ENCODE assay signal across 8 cellular contexts in the genomic region with DNA sequence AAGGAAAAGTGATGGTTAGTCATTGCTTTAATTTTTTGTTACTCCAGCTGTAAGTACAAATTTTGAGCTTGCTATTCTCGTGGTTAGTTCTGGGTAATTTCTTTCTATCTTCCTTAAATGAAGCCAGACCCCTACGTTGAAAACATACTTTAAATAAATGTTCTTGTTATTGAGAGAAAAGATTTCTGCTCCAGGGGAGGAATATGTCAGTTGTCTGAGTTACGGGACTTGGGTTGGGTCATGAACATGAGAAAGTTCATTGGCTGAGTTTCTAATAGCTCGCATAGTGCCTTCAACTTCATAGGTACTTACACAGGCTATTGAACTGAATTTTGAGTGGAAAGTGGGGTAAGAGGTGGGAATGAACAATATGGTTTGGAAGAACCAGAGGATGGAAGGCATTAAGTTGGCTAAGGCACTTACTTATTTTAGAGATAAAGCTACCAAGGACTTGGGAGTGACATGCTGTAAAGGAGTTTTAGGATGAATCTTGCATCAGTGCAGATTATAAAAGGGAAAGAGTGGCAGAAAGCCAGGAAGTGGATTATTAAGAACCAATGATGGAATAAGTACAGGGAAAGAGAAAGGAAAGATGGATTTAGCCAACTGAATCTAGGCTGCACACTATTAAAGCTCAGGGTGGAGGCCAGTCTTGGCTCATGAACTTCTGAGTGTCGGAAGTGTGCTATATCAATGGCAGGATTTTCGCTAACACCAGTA. TPM values are rescaled to one million over a fixed set of nuclear protein-coding genes. Genes with fewer than 3 reads are reported as not detected.
A peak's percentile ranks its signal among the peaks of the same experiment; 100 is the strongest.
DNase-seq lines count a peak whose midpoint lies in the region; ATAC-seq and TF ChIP-seq lines count a peak whose summit lies in the region.

No MANE protein-coding gene starts in this region.

- H3K27ac Mint-ChIP-seq in activated CD4-positive, alpha-beta T cell treated with anti-CD3 and anti-CD28 coated beads for 36 hours = peak overlapping the region; percentile 98
- H3K27ac Mint-ChIP-seq in activated CD4-positive, alpha-beta memory T cell treated with anti-CD3 and anti-CD28 coated beads for 36 hours = peak overlapping the region; percentile 99
- peak overlapping the region; percentile 99 for H3K27ac Mint-ChIP-seq in stimulated activated effector memory CD8-positive, alpha-beta T cell treated with anti-CD3 and anti-CD28 coated beads, Interleukin-12 subunit alpha, Interleukin-12 subunit beta, amount 100 ng/mL, for 72 hours

- no peaks in the 10 kb centered on the region for H3K27me3 Mint-ChIP-seq in activated CD4-positive, alpha-beta T cell treated with anti-CD3 and anti-CD28 coated beads for 36 hours
- peaks cover 2% of the 10 kb centered on the region for H3K27me3 Mint-ChIP-seq in activated CD4-positive, alpha-beta memory T cell treated with anti-CD3 and anti-CD28 coated beads for 36 hours

- peaks cover 43% of the 10 kb centered on the region for H3K4me1 Mint-ChIP-seq in activated CD4-positive, alpha-beta T cell treated with anti-CD3 and anti-CD28 coated beads for 36 hours
- peaks cover 50% of the 10 kb centered on the region for H3K4me1 Mint-ChIP-seq in activated CD4-positive, alpha-beta memory T cell treated with anti-CD3 and anti-CD28 coated beads for 36 hours (ENCODE audit: low read depth)
- H3K4me1 Mint-ChIP-seq in stimulated activated effector memory CD8-positive, alpha-beta T cell treated with anti-CD3 and anti-CD28 coated beads, Interleukin-12 subunit alpha, Interleukin-12 subunit beta, amount 100 ng/mL, for 72 hours = peaks cover 51% of the 10 kb centered on the region

- POLR2A ChIA-PET in activated CD4-positive, alpha-beta T cell treated with anti-CD3 and anti-CD28 coated beads for 36 hours (lab: Charles Lee) = interaction anchor here (0.7 to 1.6 kb wide), 3 partner anchors 9 to 59 kb away, joined by 3 to 4 read pairs (median 3); no protein-coding TSS in a partner anchor
- POLR2A ChIA-PET in activated CD4-positive, alpha-beta memory T cell treated with anti-CD3 and anti-CD28 coated beads for 36 hours (lab: Charles Lee) = interaction anchor here (2.2 to 4.2 kb wide), 3 partner anchors 9 to 24 kb away, joined by 7 to 26 read pairs (median 11); a partner anchor contains a TSS

- H3K9me3 ChIP-seq in hepatocyte (ENCODE audit: low read depth) = no peaks in the 10 kb centered on the region

- no peaks in the 10 kb centered on the region for H3K27me3 ChIP-seq in hepatocyte

- no peaks in the 10 kb centered on the region for H3K9me3 Mint-ChIP-seq in activated CD4-positive, alpha-beta T cell treated with anti-CD3 and anti-CD28 coated beads for 36 hours (ENCODE audit: low read depth)
- H3K9me3 Mint-ChIP-seq in activated CD4-positive, alpha-beta memory T cell treated with anti-CD3 and anti-CD28 coated beads for 36 hours = no peaks in the 10 kb centered on the region
- no peaks in the 10 kb centered on the region for H3K9me3 Mint-ChIP-seq in stimulated activated effector memory CD8-positive, alpha-beta T cell treated with anti-CD3 and anti-CD28 coated beads, Interleukin-12 subunit alpha, Interleukin-12 subunit beta, amount 100 ng/mL, for 72 hours

- H3K4me1 ChIP-seq in hepatocyte (ENCODE audit: insufficient read depth) = peaks cover 11% of the 10 kb centered on the region

- peak overlapping the region; percentile 86 for H3K4me2 ChIP-seq in hepatocyte

- no peak overlapping the region for H2AFZ ChIP-seq in hepatocyte

- H3K36me3 ChIP-seq in hepatocyte (replicated peaks; ENCODE audit: insufficient read depth, low read depth) = peaks cover 8% of the 10 kb centered on the region

- H3K36me3 Mint-ChIP-seq in activated CD4-positive, alpha-beta T cell treated with anti-CD3 and anti-CD28 coated beads for 36 hours (ENCODE audit: low read depth) = peaks cover 63% of the 10 kb centered on the region
- H3K36me3 Mint-ChIP-seq in activated CD4-positive, alpha-beta memory T cell treated with anti-CD3 and anti-CD28 coated beads for 36 hours = peaks cover 62% of the 10 kb centered on the region
- peaks cover 71% of the 10 kb centered on the region for H3K36me3 Mint-ChIP-seq in stimulated activated effector memory CD8-positive, alpha-beta T cell treated with anti-CD3 and anti-CD28 coated beads, Interleukin-12 subunit alpha, Interleukin-12 subunit beta, amount 100 ng/mL, for 72 hours

- H3K4me3 Mint-ChIP-seq in activated CD4-positive, alpha-beta T cell treated with anti-CD3 and anti-CD28 coated beads for 36 hours = peak overlapping the region; percentile 98
- H3K4me3 Mint-ChIP-seq in activated CD4-positive, alpha-beta memory T cell treated with anti-CD3 and anti-CD28 coated beads for 36 hours = peak overlapping the region; percentile 95
- peak overlapping the region; percentile 83 for H3K4me3 Mint-ChIP-seq in stimulated activated effector memory CD8-positive, alpha-beta T cell treated with anti-CD3 and anti-CD28 coated beads, Interleukin-12 subunit alpha, Interleukin-12 subunit beta, amount 100 ng/mL, for 72 hours

- peaks cover 32% of the 10 kb centered on the region for H3K79me2 ChIP-seq in hepatocyte

- 65% methylated on average over 6 of the region's 6 CpGs for WGBS in hepatocyte (ENCODE audit: low lambda C conversion rate, missing lambda C conversion rate)

- in situ Hi-C loops in KBM-7 (cut with MboI; ENCODE audit: low pct_unique_long_range_greater_than_20kb, low sequenced_read_pairs) = no loop called here

- CTCF ChIA-PET in activated CD4-positive, alpha-beta T cell treated with anti-CD3 and anti-CD28 coated beads for 36 hours (lab: Charles Lee) = interaction anchor here (0.7 to 3.0 kb wide), 8 partner anchors 9 to 1374 kb away, joined by 3 to 12 read pairs (median 5); no protein-coding TSS in a partner anchor
- CTCF ChIA-PET in activated CD4-positive, alpha-beta memory T cell treated with anti-CD3 and anti-CD28 coated beads for 36 hours (lab: Charles Lee) = interaction anchor here (0.8 to 4.6 kb wide), 6 partner anchors 9 to 219 kb away, joined by 3 to 13 read pairs (median 6); no protein-coding TSS in a partner anchor

- no peaks in the 10 kb centered on the region for H3K9me2 ChIP-seq in hepatocyte (replicated peaks; ENCODE audit: insufficient read depth)

- intact Hi-C loops in activated CD4-positive, alpha-beta T cell treated with anti-CD3 and anti-CD28 coated beads for 36 hours (cut with DNase I, micrococcal nuclease) = loop anchor here (2.0 to 10.0 kb wide), 4 partner anchors 901 to 1117 kb away; a partner anchor contains a TSS
- intact Hi-C loops in activated CD4-positive, alpha-beta memory T cell treated with anti-CD3 and anti-CD28 coated beads for 36 hours (cut with micrococcal nuclease) = loop anchor here (2.0 to 5.0 kb wide), 3 partner anchors 901 to 1794 kb away; a partner anchor contains a TSS
- intact Hi-C loops in head of caudate nucleus (cut with DNase I) = no loop called here

- ATAC-seq in activated CD4-positive, alpha-beta T cell treated with anti-CD3 and anti-CD28 coated beads for 36 hours = no peak
- no peak for ATAC-seq in stimulated activated effector memory CD8-positive, alpha-beta T cell treated with anti-CD3 and anti-CD28 coated beads, Interleukin-12 subunit alpha, Interleukin-12 subunit beta, amount 100 ng/mL, for 72 hours

- no peak for DNase-seq in activated CD4-positive, alpha-beta T cell treated with anti-CD3 and anti-CD28 coated beads for 36 hours
- no peak for DNase-seq in activated CD4-positive, alpha-beta T cell treated with anti-CD3 and anti-CD28 coated beads for 4 hours
- no peak for DNase-seq in activated CD4-positive, alpha-beta memory T cell treated with anti-CD3 and anti-CD28 coated beads for 36 hours
- DNase-seq in hepatocyte (ENCODE audit: low spot score) (no peak), AML-193 (lab: John Stamatoyannopoulos, UW) (no peak), KBM-7 (no peak), head of caudate nucleus (no peak)
- no peak for DNase-seq in stimulated activated effector memory CD8-positive, alpha-beta T cell treated with anti-CD3 and anti-CD28 coated beads, Interleukin-12 subunit alpha, Interleukin-12 subunit beta, amount 100 ng/mL, for 72 hours (ENCODE audit: low spot score in 2 of 2)

- TF ChIP-seq CTCF in hepatocyte (IDR thresholded peaks at IDR 0.05; ENCODE audit: poor library complexity) = no peak

- H3K27ac ChIP-seq in hepatocyte = no peak overlapping the region

- H3K4me3 ChIP-seq in hepatocyte = peak overlapping the region; percentile 74

- H4K20me1 ChIP-seq in hepatocyte (ENCODE audit: insufficient read depth, poor library complexity, severe bottlenecking) = peaks cover 34% of the 10 kb centered on the region

RNA-seq across cellular contexts. Expression of a gene that starts 1.4 kb away (rescaled TPM):
- total RNA-seq in activated CD4-positive, alpha-beta T cell treated with anti-CD3 and anti-CD28 coated beads for 36 hours = 1,000 to 10,000 TPM; 2,498 to 3,023 TPM
- 1,000 to 10,000 TPM; 2,627 to 2,738 TPM for total RNA-seq in activated CD4-positive, alpha-beta memory T cell treated with anti-CD3 and anti-CD28 coated beads for 36 hours
- total RNA-seq in hepatocyte = 961 and 1,236 TPM in 2 replicates
- polyA plus RNA-seq in hepatocyte = 249 and 267 TPM in 2 replicates

RNA-seq across cellular contexts. Expression of a gene that starts 24.8 kb away (rescaled TPM):
- total RNA-seq in activated CD4-positive, alpha-beta T cell treated with anti-CD3 and anti-CD28 coated beads for 36 hours = 10 to 100 TPM; 23.0 to 24.8 TPM
- 10 to 100 TPM; 23.1 to 24.9 TPM for total RNA-seq in activated CD4-positive, alpha-beta memory T cell treated with anti-CD3 and anti-CD28 coated beads for 36 hours
- total RNA-seq in hepatocyte = 37.2 and 43.2 TPM in 2 replicates
- polyA plus RNA-seq in hepatocyte = 32.4 and 35.7 TPM in 2 replicates

RNA-seq across cellular contexts. Expression of a gene that starts 59.5 kb away (rescaled TPM):
- not detected for total RNA-seq in activated CD4-positive, alpha-beta T cell treated with anti-CD3 and anti-CD28 coated beads for 36 hours
- total RNA-seq in activated CD4-positive, alpha-beta memory T cell treated with anti-CD3 and anti-CD28 coated beads for 36 hours = not detected
- total RNA-seq in hepatocyte = 0.10 and 0.40 TPM in 2 replicates
- polyA plus RNA-seq in hepatocyte = 0.17 TPM in 1 of 2 replicates, not detected in the other
